Comparison of ENCODE assay signal across 1 cellular context in the genomic region with DNA sequence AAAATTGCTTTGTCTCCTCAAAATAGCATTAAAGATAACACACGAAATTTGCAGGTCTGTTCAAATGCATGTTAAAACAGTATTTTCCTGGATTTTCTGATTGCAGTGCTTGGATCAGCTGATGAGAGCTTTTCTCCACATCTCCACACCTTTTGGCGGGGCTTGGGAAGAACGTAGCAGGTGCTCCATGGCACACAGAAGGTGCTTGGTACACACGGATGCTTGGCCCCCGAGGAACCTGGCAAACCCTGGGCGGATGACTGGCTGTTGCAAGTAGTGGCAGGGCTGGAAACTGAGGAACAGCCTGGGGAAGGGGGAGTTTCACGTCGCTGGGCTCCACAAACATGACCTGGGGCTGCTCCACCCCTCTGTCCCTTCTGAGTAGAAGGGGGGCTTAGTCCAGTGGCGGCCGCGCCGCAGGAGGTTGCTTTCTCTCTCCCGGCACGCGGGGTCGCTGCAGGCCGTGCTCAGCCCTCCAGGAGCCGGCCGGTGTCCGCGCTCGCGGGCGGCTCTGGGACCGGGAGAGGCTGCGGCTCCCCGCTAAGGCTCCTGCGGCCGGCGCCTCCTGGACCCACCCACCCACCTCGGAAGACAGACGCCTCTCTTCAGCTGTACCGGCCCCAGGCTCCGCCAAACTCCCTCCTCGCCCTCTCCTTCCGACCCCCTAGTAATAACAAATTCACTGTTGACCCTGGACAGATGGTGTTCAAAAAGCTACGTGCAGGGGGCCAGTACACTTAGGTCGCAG.
TF ChIP-seq lines count a peak whose summit lies in the region.

No MANE protein-coding gene starts in this region.

TF ChIP-seq in GM23338, 12 proteins besides CTCF, POLR2A, EP300 and RAD21:
- TF ChIP-seq, protein P1, sequence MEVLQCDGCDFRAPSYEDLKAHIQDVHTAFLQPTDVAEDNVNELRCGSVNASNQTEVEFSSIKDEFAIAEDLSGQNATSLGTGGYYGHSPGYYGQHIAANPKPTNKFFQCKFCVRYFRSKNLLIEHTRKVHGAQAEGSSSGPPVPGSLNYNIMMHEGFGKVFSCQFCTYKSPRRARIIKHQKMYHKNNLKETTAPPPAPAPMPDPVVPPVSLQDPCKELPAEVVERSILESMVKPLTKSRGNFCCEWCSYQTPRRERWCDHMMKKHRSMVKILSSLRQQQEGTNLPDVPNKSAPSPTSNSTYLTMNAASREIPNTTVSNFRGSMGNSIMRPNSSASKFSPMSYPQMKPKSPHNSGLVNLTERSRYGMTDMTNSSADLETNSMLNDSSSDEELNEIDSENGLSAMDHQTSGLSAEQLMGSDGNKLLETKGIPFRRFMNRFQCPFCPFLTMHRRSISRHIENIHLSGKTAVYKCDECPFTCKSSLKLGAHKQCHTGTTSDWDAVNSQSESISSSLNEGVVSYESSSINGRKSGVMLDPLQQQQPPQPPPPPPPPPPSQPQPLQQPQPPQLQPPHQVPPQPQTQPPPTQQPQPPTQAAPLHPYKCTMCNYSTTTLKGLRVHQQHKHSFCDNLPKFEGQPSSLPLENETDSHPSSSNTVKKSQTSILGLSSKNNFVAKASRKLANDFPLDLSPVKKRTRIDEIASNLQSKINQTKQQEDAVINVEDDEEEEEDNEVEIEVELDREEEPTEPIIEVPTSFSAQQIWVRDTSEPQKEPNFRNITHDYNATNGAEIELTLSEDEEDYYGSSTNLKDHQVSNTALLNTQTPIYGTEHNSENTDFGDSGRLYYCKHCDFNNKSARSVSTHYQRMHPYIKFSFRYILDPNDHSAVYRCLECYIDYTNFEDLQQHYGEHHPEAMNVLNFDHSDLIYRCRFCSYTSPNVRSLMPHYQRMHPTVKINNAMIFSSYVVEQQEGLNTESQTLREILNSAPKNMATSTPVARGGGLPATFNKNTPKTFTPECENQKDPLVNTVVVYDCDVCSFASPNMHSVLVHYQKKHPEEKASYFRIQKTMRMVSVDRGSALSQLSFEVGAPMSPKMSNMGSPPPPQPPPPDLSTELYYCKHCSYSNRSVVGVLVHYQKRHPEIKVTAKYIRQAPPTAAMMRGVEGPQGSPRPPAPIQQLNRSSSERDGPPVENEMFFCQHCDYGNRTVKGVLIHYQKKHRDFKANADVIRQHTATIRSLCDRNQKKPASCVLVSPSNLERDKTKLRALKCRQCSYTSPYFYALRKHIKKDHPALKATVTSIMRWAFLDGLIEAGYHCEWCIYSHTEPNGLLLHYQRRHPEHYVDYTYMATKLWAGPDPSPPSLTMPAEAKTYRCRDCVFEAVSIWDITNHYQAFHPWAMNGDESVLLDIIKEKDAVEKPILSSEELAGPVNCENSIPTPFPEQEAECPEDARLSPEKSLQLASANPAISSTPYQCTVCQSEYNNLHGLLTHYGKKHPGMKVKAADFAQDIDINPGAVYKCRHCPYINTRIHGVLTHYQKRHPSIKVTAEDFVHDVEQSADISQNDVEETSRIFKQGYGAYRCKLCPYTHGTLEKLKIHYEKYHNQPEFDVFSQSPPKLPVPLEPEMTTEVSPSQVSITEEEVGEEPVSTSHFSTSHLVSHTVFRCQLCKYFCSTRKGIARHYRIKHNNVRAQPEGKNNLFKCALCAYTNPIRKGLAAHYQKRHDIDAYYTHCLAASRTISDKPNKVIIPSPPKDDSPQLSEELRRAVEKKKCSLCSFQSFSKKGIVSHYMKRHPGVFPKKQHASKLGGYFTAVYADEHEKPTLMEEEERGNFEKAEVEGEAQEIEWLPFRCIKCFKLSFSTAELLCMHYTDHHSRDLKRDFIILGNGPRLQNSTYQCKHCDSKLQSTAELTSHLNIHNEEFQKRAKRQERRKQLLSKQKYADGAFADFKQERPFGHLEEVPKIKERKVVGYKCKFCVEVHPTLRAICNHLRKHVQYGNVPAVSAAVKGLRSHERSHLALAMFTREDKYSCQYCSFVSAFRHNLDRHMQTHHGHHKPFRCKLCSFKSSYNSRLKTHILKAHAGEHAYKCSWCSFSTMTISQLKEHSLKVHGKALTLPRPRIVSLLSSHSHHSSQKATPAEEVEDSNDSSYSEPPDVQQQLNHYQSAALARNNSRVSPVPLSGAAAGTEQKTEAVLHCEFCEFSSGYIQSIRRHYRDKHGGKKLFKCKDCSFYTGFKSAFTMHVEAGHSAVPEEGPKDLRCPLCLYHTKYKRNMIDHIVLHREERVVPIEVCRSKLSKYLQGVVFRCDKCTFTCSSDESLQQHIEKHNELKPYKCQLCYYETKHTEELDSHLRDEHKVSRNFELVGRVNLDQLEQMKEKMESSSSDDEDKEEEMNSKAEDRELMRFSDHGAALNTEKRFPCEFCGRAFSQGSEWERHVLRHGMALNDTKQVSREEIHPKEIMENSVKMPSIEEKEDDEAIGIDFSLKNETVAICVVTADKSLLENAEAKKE (CRISPR knock-in tag; IDR thresholded peaks at IDR 0.05) = no peak
- TF ChIP-seq, protein P2, sequence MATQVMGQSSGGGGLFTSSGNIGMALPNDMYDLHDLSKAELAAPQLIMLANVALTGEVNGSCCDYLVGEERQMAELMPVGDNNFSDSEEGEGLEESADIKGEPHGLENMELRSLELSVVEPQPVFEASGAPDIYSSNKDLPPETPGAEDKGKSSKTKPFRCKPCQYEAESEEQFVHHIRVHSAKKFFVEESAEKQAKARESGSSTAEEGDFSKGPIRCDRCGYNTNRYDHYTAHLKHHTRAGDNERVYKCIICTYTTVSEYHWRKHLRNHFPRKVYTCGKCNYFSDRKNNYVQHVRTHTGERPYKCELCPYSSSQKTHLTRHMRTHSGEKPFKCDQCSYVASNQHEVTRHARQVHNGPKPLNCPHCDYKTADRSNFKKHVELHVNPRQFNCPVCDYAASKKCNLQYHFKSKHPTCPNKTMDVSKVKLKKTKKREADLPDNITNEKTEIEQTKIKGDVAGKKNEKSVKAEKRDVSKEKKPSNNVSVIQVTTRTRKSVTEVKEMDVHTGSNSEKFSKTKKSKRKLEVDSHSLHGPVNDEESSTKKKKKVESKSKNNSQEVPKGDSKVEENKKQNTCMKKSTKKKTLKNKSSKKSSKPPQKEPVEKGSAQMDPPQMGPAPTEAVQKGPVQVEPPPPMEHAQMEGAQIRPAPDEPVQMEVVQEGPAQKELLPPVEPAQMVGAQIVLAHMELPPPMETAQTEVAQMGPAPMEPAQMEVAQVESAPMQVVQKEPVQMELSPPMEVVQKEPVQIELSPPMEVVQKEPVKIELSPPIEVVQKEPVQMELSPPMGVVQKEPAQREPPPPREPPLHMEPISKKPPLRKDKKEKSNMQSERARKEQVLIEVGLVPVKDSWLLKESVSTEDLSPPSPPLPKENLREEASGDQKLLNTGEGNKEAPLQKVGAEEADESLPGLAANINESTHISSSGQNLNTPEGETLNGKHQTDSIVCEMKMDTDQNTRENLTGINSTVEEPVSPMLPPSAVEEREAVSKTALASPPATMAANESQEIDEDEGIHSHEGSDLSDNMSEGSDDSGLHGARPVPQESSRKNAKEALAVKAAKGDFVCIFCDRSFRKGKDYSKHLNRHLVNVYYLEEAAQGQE (IDR thresholded peaks at IDR 0.05; ENCODE audit: unreplicated experiment) = no peak
- TF ChIP-seq STAT1 (IDR thresholded peaks at IDR 0.05; ENCODE audit: unreplicated experiment) = no peak
- TF ChIP-seq NANOG (IDR thresholded peaks at IDR 0.05; ENCODE audit: borderline replicate concordance) = no peak
- TF ChIP-seq ZNF331 (CRISPR knock-in tag; IDR thresholded peaks at IDR 0.05; ENCODE audit: low read depth) = no peak
- TF ChIP-seq ZNF114 (CRISPR knock-in tag; IDR thresholded peaks at IDR 0.05) = no peak
- no peak for TF ChIP-seq EZH2phosphoT487 (IDR thresholded peaks at IDR 0.05; ENCODE audit: unreplicated experiment)
- TF ChIP-seq, protein P3, sequence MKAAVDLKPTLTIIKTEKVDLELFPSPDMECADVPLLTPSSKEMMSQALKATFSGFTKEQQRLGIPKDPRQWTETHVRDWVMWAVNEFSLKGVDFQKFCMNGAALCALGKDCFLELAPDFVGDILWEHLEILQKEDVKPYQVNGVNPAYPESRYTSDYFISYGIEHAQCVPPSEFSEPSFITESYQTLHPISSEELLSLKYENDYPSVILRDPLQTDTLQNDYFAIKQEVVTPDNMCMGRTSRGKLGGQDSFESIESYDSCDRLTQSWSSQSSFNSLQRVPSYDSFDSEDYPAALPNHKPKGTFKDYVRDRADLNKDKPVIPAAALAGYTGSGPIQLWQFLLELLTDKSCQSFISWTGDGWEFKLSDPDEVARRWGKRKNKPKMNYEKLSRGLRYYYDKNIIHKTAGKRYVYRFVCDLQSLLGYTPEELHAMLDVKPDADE (IDR thresholded peaks at IDR 0.05) = no peak
- no peak for TF ChIP-seq POLR2AphosphoS5 (IDR thresholded peaks at IDR 0.05; ENCODE audit: low read depth)
- TF ChIP-seq JUNB (IDR thresholded peaks at IDR 0.05; ENCODE audit: unreplicated experiment) = no peak
- TF ChIP-seq EZH2 (IDR thresholded peaks at IDR 0.05; ENCODE audit: low read depth, unreplicated experiment) = no peak
- TF ChIP-seq CREB1 (CRISPR knock-in tag; IDR thresholded peaks at IDR 0.05; ENCODE audit: low read depth) = no peak
